ENCODE assay signal across 18 cellular contexts in genomic region chr12:73947627-73948026, GRCh38.
DNase-seq lines count a peak whose midpoint lies in the region; ATAC-seq and TF ChIP-seq lines count a peak whose summit lies in the region.
"Had no signal": no experiment of that assay in that cellular context is flagged by ENCODE, and none has a peak within 500 bp of the region (broad histone marks: within the 10 kb centered on the region; RNA-seq: fewer than 3 reads in every experiment).

No MANE protein-coding gene starts in this region.

- H2BK15ac ChIP-seq in mesendoderm (replicated peaks; ENCODE audit: low read depth), result no peak overlapping the region

- H4K8ac ChIP-seq in mesendoderm (ENCODE audit: low read depth, low read length), result no peak overlapping the region

- no peaks in the 10 kb centered on the region for H3K9me3 ChIP-seq in OCI-LY1 (ENCODE audit: low read length)
- H3K9me3 ChIP-seq: A549; BLaER1 treated with 17β-estradiol and CSF1 and Interleukin-3, amounts not matched to agents 10 nM and 100 nM; Caco-2 had no signal

- H2BK5ac ChIP-seq in mesendoderm (ENCODE audit: low read length), result no peak overlapping the region

- TF ChIP-seq CTCF in GM23338 (conservative IDR thresholded peaks at IDR 0.05; ENCODE audit: low read depth in 2 of 2), result no peak
- TF ChIP-seq CTCF in OCI-LY1 (IDR thresholded peaks at IDR 0.05; ENCODE audit: low read length), result no peak

- H3K4me3 ChIP-seq in GM23338, result no peak overlapping the region
- H3K4me3 ChIP-seq in OCI-LY1 (ENCODE audit: low read depth, low read length, poor library complexity, severe bottlenecking), result no peak overlapping the region
- H3K4me3 ChIP-seq in mesendoderm (ENCODE audit: low read length), result no peak overlapping the region
- H3K4me3 ChIP-seq: A549; BLaER1 treated with 17β-estradiol and CSF1 and Interleukin-3, amounts not matched to agents 10 nM and 100 nM had no signal

- H3K36me3 ChIP-seq in GM23338 (ENCODE audit: insufficient read depth), result no peaks in the 10 kb centered on the region
- H3K36me3 ChIP-seq in OCI-LY1 (ENCODE audit: insufficient read depth, low read length), result no peaks in the 10 kb centered on the region
- no peaks in the 10 kb centered on the region for H3K36me3 ChIP-seq in mesendoderm (ENCODE audit: control insufficient read depth, insufficient read depth, low read length)
- H3K36me3 ChIP-seq: BLaER1 treated with 17β-estradiol and CSF1 and Interleukin-3, amounts not matched to agents 10 nM and 100 nM had no signal

- H3K9me2 ChIP-seq in GM23338 (ENCODE audit: insufficient read depth), result no peaks in the 10 kb centered on the region
- no peaks in the 10 kb centered on the region for H3K9me2 ChIP-seq in OCI-LY1 (ENCODE audit: low read depth, low read length)

- H3K4me1 ChIP-seq in GM23338 (ENCODE audit: insufficient read depth) (no peaks in the 10 kb centered on the region), OCI-LY1 (ENCODE audit: insufficient read depth, low read length, severe bottlenecking) (peaks cover 81% of the 10 kb centered on the region), mesendoderm (ENCODE audit: control insufficient read depth, low read depth, low read length) (no peaks in the 10 kb centered on the region)
- H3K4me1 ChIP-seq: A549, Caco-2 had no signal

- no peak for ATAC-seq in GM23338
- ATAC-seq: A549; CD8-positive, alpha-beta T cell had no signal

- peaks cover 22% of the 10 kb centered on the region for H3K4me1 Mint-ChIP-seq in GM23338
- H3K4me1 Mint-ChIP-seq: B cell had no signal

- no peaks in the 10 kb centered on the region for H3K9me3 Mint-ChIP-seq in GM23338

- no peaks in the 10 kb centered on the region for H4K20me1 ChIP-seq in GM23338 (replicated peaks; ENCODE audit: insufficient read depth)
- H4K20me1 ChIP-seq in OCI-LY1 (ENCODE audit: insufficient read depth, low read length), result no peaks in the 10 kb centered on the region
- H4K20me1 ChIP-seq: BLaER1 treated with 17β-estradiol and CSF1 and Interleukin-3, amounts not matched to agents 10 nM and 100 nM had no signal

- H3F3A ChIP-seq in GM23338 (replicated peaks; ENCODE audit: low read depth) (no peaks in the 10 kb centered on the region), OCI-LY1 (ENCODE audit: insufficient read depth, low read length) (no peaks in the 10 kb centered on the region)

- H3K27ac Mint-ChIP-seq in GM23338, result no peak overlapping the region
- H3K27ac Mint-ChIP-seq: B cell; CD4-positive, alpha-beta T cell; CD8-positive, alpha-beta T cell had no signal

- H2AFZ ChIP-seq in GM23338, result peak overlapping the region; percentile 11; the same call in 1 of the 2 replicates
- H2AFZ ChIP-seq in OCI-LY1 (ENCODE audit: low read length), result peak overlapping the region; percentile 86

- no peak overlapping the region for H2BK120ac ChIP-seq in mesendoderm (ENCODE audit: low read depth, low read length)

- H3K9ac ChIP-seq in OCI-LY1 (ENCODE audit: low read length) (no peak overlapping the region), mesendoderm (ENCODE audit: low read length) (no peak overlapping the region)
- H3K9ac ChIP-seq: BLaER1 treated with 17β-estradiol and CSF1 and Interleukin-3, amounts not matched to agents 10 nM and 100 nM had no signal

- H3K36me3 Mint-ChIP-seq in GM23338 (ENCODE audit: low read depth), result no peaks in the 10 kb centered on the region
- H3K36me3 Mint-ChIP-seq: CD8-positive, alpha-beta T cell had no signal

- no peak overlapping the region for H3K23ac ChIP-seq in mesendoderm (ENCODE audit: low read length)

- H2AK5ac ChIP-seq in mesendoderm (ENCODE audit: low read length), result no peak overlapping the region

- no peak overlapping the region for H4K5ac ChIP-seq in mesendoderm (ENCODE audit: low read length)

- H3K79me2 ChIP-seq in GM23338 (replicated peaks; ENCODE audit: insufficient read depth), result no peaks in the 10 kb centered on the region
- H3K79me2 ChIP-seq in OCI-LY1 (ENCODE audit: insufficient read depth, low read length), result no peaks in the 10 kb centered on the region
- no peaks in the 10 kb centered on the region for H3K79me2 ChIP-seq in mesendoderm (ENCODE audit: control insufficient read depth, insufficient read depth, low read length)

- H3K27me3 Mint-ChIP-seq in GM23338 (ENCODE audit: insufficient read depth, low read depth, poor library complexity), result no peaks in the 10 kb centered on the region
- H3K27me3 Mint-ChIP-seq: B cell; CD4-positive, alpha-beta T cell had no signal

- H3K18ac ChIP-seq in mesendoderm (ENCODE audit: low read length), result no peak overlapping the region

- no peak overlapping the region for H3K56ac ChIP-seq in mesendoderm (ENCODE audit: low read length)

- H3K79me1 ChIP-seq in mesendoderm (ENCODE audit: low read length), result no peaks in the 10 kb centered on the region

- peak; percentile 25 for DNase-seq in NCI-H1105 treated with DMSO at 0.1 percent for 48 hours (lab: John Stamatoyannopoulos, UW)
- no peak for DNase-seq in NCI-H1105 (lab: John Stamatoyannopoulos, UW)
- DNase-seq in GM23338 (ENCODE audit: low spot score), result no peak
- no peak for DNase-seq in mesendoderm
- no peak for DNase-seq in NCI-H146 treated with DMSO at 0.1 percent for 48 hours (lab: John Stamatoyannopoulos, UW; ENCODE audit: unreplicated experiment)
- DNase-seq: AML-193; Caco-2; Calu3; CD4-positive, alpha-beta T cell; CD8-positive, alpha-beta T cell; DMS79 treated with DMSO at 0.1 percent for 48 hours; GF-D8 had no signal

- 100% methylated on average over 2 of the region's 4 CpGs for WGBS in mesendoderm (ENCODE audit: extremely low coverage, insufficient coverage, low lambda C conversion rate)

- H3K27me3 ChIP-seq in GM23338 (ENCODE audit: insufficient read depth), result no peaks in the 10 kb centered on the region
- H3K27me3 ChIP-seq in OCI-LY1 (ENCODE audit: insufficient read depth, low read length), result no peaks in the 10 kb centered on the region
- no peaks in the 10 kb centered on the region for H3K27me3 ChIP-seq in mesendoderm (ENCODE audit: insufficient read depth, low read length, poor library complexity)
- H3K27me3 ChIP-seq: BLaER1 treated with 17β-estradiol and CSF1 and Interleukin-3, amounts not matched to agents 10 nM and 100 nM had no signal

- H3K4ac ChIP-seq in mesendoderm (ENCODE audit: low read depth, low read length), result no peak overlapping the region

- H3K4me3 Mint-ChIP-seq in GM23338, result no peak overlapping the region
- H3K4me3 Mint-ChIP-seq: B cell; CD4-positive, alpha-beta T cell; CD8-positive, alpha-beta T cell had no signal

- H3K4me2 ChIP-seq in GM23338 (no peak overlapping the region), OCI-LY1 (ENCODE audit: low read length) (no peak overlapping the region), mesendoderm (ENCODE audit: low read length) (no peak overlapping the region)
- H3K4me2 ChIP-seq: A549; BLaER1 treated with 17β-estradiol and CSF1 and Interleukin-3, amounts not matched to agents 10 nM and 100 nM had no signal

- H3K27ac ChIP-seq in GM23338 (ENCODE audit: low read depth), result no peak overlapping the region
- H3K27ac ChIP-seq in OCI-LY1 (ENCODE audit: low read depth, low read length, poor library complexity, severe bottlenecking), result peak overlapping the region; percentile 9
- H3K27ac ChIP-seq in mesendoderm (ENCODE audit: low read depth, low read length), result no peak overlapping the region
- H3K27ac ChIP-seq: 22Rv1; A549; BLaER1 treated with 17β-estradiol and CSF1 and Interleukin-3, amounts not matched to agents 10 nM and 100 nM; C4-2B had no signal

TF ChIP-seq in GM23338, 12 proteins besides CTCF, POLR2A, EP300 and RAD21 (continues in another document):
- TF ChIP-seq CREB1 (CRISPR knock-in tag; IDR thresholded peaks at IDR 0.05; ENCODE audit: low read depth) (no peak), JUNB (IDR thresholded peaks at IDR 0.05; ENCODE audit: unreplicated experiment) (no peak), POLR2AphosphoS5 (IDR thresholded peaks at IDR 0.05; ENCODE audit: low read depth) (no peak), ZNF331 (CRISPR knock-in tag; IDR thresholded peaks at IDR 0.05; ENCODE audit: low read depth) (no peak), EZH2 (IDR thresholded peaks at IDR 0.05; ENCODE audit: low read depth, unreplicated experiment) (no peak), EZH2phosphoT487 (IDR thresholded peaks at IDR 0.05; ENCODE audit: unreplicated experiment) (no peak), REST (IDR thresholded peaks at IDR 0.05; ENCODE audit: unreplicated experiment) (no peak), STAT1 (IDR thresholded peaks at IDR 0.05; ENCODE audit: unreplicated experiment) (no peak)
